In the genomic region with DNA sequence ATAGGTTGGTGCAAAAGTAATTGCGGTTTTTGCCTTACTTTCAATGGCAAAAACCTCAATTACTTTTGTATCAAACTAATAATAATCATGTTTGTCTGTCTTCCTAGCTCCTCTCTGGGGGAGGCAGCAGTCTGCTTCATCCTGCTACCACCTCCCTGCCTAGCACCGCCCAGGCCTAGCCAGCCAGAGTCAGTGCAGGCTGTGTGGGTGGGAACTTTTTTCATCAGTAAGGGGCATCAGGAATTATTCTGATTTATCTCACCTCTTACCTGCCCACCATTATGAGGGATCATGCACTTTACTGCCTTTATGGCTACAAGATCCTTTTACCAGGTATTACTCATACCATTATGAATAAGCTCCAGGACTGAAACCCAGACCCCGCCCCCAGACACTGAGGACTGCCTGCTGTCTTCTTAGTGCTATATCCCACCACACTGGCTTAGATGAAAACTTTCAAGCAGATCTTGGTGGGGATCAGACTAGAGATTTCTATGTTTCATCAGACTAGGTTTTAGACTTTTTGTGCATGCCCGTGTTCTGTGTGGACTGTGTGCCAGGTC, we compare ENCODE assay signal across 15 cellular contexts.
A peak's percentile ranks its signal among the peaks of the same experiment; 100 is the strongest.
DNase-seq lines count a peak whose midpoint lies in the region; ATAC-seq and TF ChIP-seq lines count a peak whose summit lies in the region.
"Had no signal": no experiment of that assay in that cellular context is flagged by ENCODE, and none has a peak within 500 bp of the region (broad histone marks: within the 10 kb centered on the region; RNA-seq: fewer than 3 reads in every experiment).

No MANE protein-coding gene starts in this region.

- H3K27ac ChIP-seq in RWPE2 (ENCODE audit: poor library complexity, severe bottlenecking): no peak overlapping the region
- H3K27ac ChIP-seq: thoracic aorta had no signal

- H3K4me3 ChIP-seq in RWPE2 (ENCODE audit: severe bottlenecking): no peak overlapping the region
- no peak overlapping the region for H3K4me3 ChIP-seq in kidney epithelial cell (ENCODE audit: low read depth, low read length)
- H3K4me3 ChIP-seq: psoas muscle, thoracic aorta had no signal

- ATAC-seq in RWPE2 (ENCODE audit: low read depth): peak; percentile 97

- H3K4me1 ChIP-seq in RWPE2 (ENCODE audit: insufficient read depth, poor library complexity, severe bottlenecking): no peaks in the 10 kb centered on the region

- peak; percentile 4 for DNase-seq in stimulated activated CD4-positive, alpha-beta T cell treated with anti-CD3 and anti-CD28 coated beads, Interleukin-1b, Interleukin-23, amount 100 ng/mL, for 48 hours
- no peak for DNase-seq in stimulated activated CD4-positive, alpha-beta T cell treated with anti-CD3 and anti-CD28 coated beads, Interleukin-2, amount 100 ng/mL, for 48 hours
- DNase-seq in RWPE2 (ENCODE audit: low spot score) (no peak), kidney epithelial cell (ENCODE audit: low read depth) (peak; percentile 9), anterior cingulate cortex (lab: John Stamatoyannopoulos, UW) (no peak), Kasumi-1 (lab: John Stamatoyannopoulos, UW) (no peak), C1 segment of cervical spinal cord (lab: John Stamatoyannopoulos, UW) (no peak), NCI-H774 (lab: John Stamatoyannopoulos, UW) (no peak)
- DNase-seq: activated CD4-positive, alpha-beta T cell treated with anti-CD3 and anti-CD28 coated beads, Interleukin-2, amount 50 U/mL, for 1 hour; aorta; NCI-H1105; NCI-H345; psoas muscle; T1000 had no signal

- no peaks in the 10 kb centered on the region for H3K9me3 ChIP-seq in RWPE2 (ENCODE audit: severe bottlenecking)
- H3K9me3 ChIP-seq: psoas muscle, thoracic aorta had no signal

- TF ChIP-seq CTCF in RWPE2 (IDR thresholded peaks at IDR 0.05; ENCODE audit: poor library complexity, severe bottlenecking) (no peak), kidney epithelial cell (IDR thresholded peaks at IDR 0.05; ENCODE audit: insufficient read depth, low read length, poor library complexity, severe bottlenecking) (no peak)

- H3K36me3 ChIP-seq in RWPE2 (ENCODE audit: low read depth) (no peaks in the 10 kb centered on the region), kidney epithelial cell (ENCODE audit: control insufficient read depth, insufficient read depth, low read length) (no peaks in the 10 kb centered on the region)
- H3K36me3 ChIP-seq: thoracic aorta had no signal

- H3K27me3 ChIP-seq in RWPE2 (ENCODE audit: insufficient read depth, poor library complexity, severe bottlenecking) (no peaks in the 10 kb centered on the region), kidney epithelial cell (ENCODE audit: control insufficient read depth, insufficient read depth, low read length) (no peaks in the 10 kb centered on the region)

Comparison
In these comparisons a context has a peak if more than half of its experiments do, and no peak if none do; other contexts are left out.
1. DNase-seq: peak in stimulated activated CD4-positive, alpha-beta T cell treated with anti-CD3 and anti-CD28 coated beads, Interleukin-1b, Interleukin-23, amount 100 ng/mL, for 48 hours (single experiment) and kidney epithelial cell (single experiment); none in stimulated activated CD4-positive, alpha-beta T cell treated with anti-CD3 and anti-CD28 coated beads, Interleukin-2, amount 100 ng/mL, for 48 hours (0 of 2), RWPE2 (single experiment), anterior cingulate cortex (0 of 58), Kasumi-1 (0 of 2), C1 segment of cervical spinal cord (0 of 14) and NCI-H774 (single experiment).